18 cellular contexts compared by ENCODE assay signal in the genomic region with DNA sequence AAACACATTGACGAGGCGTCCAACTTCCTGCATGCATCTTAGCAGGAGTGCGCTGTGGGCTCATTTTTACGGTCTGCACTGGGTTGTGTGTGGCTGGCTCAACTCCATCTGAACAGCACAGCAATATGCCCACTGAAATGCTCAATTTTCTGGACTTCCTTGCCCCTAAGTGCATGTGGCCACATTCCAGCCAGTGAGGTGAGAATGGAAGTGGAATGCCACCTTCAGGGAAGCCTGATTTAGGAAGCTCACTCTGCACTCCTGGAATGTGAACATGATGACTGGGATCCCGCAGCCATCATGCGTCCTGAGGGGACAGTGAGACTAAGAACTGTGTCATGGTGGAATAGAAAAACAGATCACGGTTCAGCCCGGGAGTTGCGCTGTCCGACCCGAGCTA.
A peak's percentile ranks its signal among the peaks of the same experiment; 100 is the strongest.
DNase-seq lines count a peak whose midpoint lies in the region; ATAC-seq and TF ChIP-seq lines count a peak whose summit lies in the region.
"Had no signal": no experiment of that assay in that cellular context is flagged by ENCODE, and none has a peak within 500 bp of the region (broad histone marks: within the 10 kb centered on the region; RNA-seq: fewer than 3 reads in every experiment).

No MANE protein-coding gene starts in this region.

- H3K27me3 ChIP-seq in DND-41 (ENCODE audit: insufficient read depth, low read length, poor library complexity): no peaks in the 10 kb centered on the region
- H3K27me3 ChIP-seq in HCT116 (ENCODE audit: insufficient read depth, low read length): no peaks in the 10 kb centered on the region
- H3K27me3 ChIP-seq in neuronal stem cell (ENCODE audit: control insufficient read depth in 3 of 3, insufficient read depth in 3 of 3, low read depth in 1 of 3, low read length in 3 of 3): no peaks in the 10 kb centered on the region
- no peaks in the 10 kb centered on the region for H3K27me3 ChIP-seq in esophagus squamous epithelium
- H3K27me3 ChIP-seq in CD8-positive, alpha-beta T cell (ENCODE audit: insufficient read depth, low read length): no peaks in the 10 kb centered on the region
- H3K27me3 ChIP-seq: Peyer's patch had no signal

- H2BK120ac ChIP-seq in neuronal stem cell (ENCODE audit: low read depth, low read length): no peak overlapping the region

- H4K20me1 ChIP-seq in DND-41 (ENCODE audit: insufficient read depth, low read length) (peaks cover 2% of the 10 kb centered on the region; the same call in 1 of the 2 replicates), HCT116 (ENCODE audit: insufficient read depth) (no peaks in the 10 kb centered on the region)

- H3K4me2 ChIP-seq in DND-41 (ENCODE audit: insufficient read depth, low read length): no peak overlapping the region
- H3K4me2 ChIP-seq in HCT116 (ENCODE audit: low read length): no peak overlapping the region
- no peak overlapping the region for H3K4me2 ChIP-seq in neuronal stem cell (ENCODE audit: insufficient read depth, low read length, poor library complexity, severe bottlenecking)
- H3K4me2 ChIP-seq: A549, KMS-11 had no signal

- CTCF ChIA-PET in HCT116 (lab: Charles Lee): no interaction called here
- CTCF ChIA-PET in CD8-positive, alpha-beta T cell (lab: Charles Lee): interaction anchor here (0.9 kb wide), 1 partner anchor 115 kb away, joined by 3 read pairs; no protein-coding TSS in a partner anchor

- BruUV-seq in HCT116 (replicated peaks; lab: Mats Ljungman, UMichigan): no TSS peak

- TF ChIP-seq RAD21 in HCT116 (IDR thresholded peaks at IDR 0.05; ENCODE audit: low read depth): 0 out of 2 replicates have a peak, but pooled peaks have one; percentile 5

- H3K4ac ChIP-seq in neuronal stem cell (ENCODE audit: low read length): no peak overlapping the region

- peaks cover 11% of the 10 kb centered on the region for H3K4me1 Mint-ChIP-seq in CD8-positive, alpha-beta T cell (ENCODE audit: low read depth)
- H3K4me1 Mint-ChIP-seq in stimulated activated naive B cell treated with anti-CD40 and anti-IgM and Interleukin-4, amounts not matched to agents 10 μg/mL and 1 μg/mL and 100 μg/mL, for 72 hours: no peaks in the 10 kb centered on the region
- H3K4me1 Mint-ChIP-seq: B cell had no signal

- DNase-seq in DND-41 (no peak), HCT116 (ENCODE audit: low read depth, low spot score) (no peak), ecto neural progenitor cell (ENCODE audit: low spot score) (peak; percentile 36), neuronal stem cell (ENCODE audit: low spot score) (no peak), SK-N-DZ (ENCODE audit: low spot score) (no peak), esophagus squamous epithelium (lab: John Stamatoyannopoulos, UW) (no peak)
- no peak for DNase-seq in CD8-positive, alpha-beta T cell
- DNase-seq in stimulated activated naive B cell treated with anti-CD40 and anti-IgM and Interleukin-4, amounts not matched to agents 10 μg/mL and 1 μg/mL and 100 μg/mL, for 72 hours: no peak
- DNase-seq: DMS79; HCEC 1CT; NCI-H1417; NCI-H187; NCI-H446 treated with DMSO at 0.1 percent for 48 hours; NK-92 treated with Interleukin-12 subunit alpha and Interleukin-12 subunit beta, amount 100 ng/mL, for 24 hours; Peyer's patch had no signal

- H3K9me2 ChIP-seq in HCT116 (ENCODE audit: insufficient read depth): no peaks in the 10 kb centered on the region

- H2AFZ ChIP-seq in DND-41 (ENCODE audit: low read depth, low read length) (no peak overlapping the region), HCT116 (ENCODE audit: low read depth, low read length, poor library complexity, severe bottlenecking) (no peak overlapping the region), neuronal stem cell (ENCODE audit: low read length) (no peak overlapping the region)

- no peaks in the 10 kb centered on the region for H3K27me3 Mint-ChIP-seq in CD8-positive, alpha-beta T cell (ENCODE audit: low read depth)
- no peaks in the 10 kb centered on the region for H3K27me3 Mint-ChIP-seq in stimulated activated naive B cell treated with anti-CD40 and anti-IgM and Interleukin-4, amounts not matched to agents 10 μg/mL and 1 μg/mL and 100 μg/mL, for 72 hours

- H2BK15ac ChIP-seq in neuronal stem cell (ENCODE audit: low read length): no peak overlapping the region

- H3K23ac ChIP-seq in neuronal stem cell (ENCODE audit: low read depth, low read length, poor library complexity): no peak overlapping the region

- no peak overlapping the region for H2BK12ac ChIP-seq in neuronal stem cell (ENCODE audit: low read length)

- H3K4me1 ChIP-seq in DND-41 (ENCODE audit: insufficient read depth, low read length) (no peaks in the 10 kb centered on the region), HCT116 (ENCODE audit: control insufficient read depth in 1 of 2, insufficient read depth in 2 of 2, low read length in 2 of 2) (no peaks in the 10 kb centered on the region), neuronal stem cell (ENCODE audit: control insufficient read depth in 2 of 2, insufficient read depth in 1 of 2, low read depth in 1 of 2, low read length in 2 of 2) (no peaks in the 10 kb centered on the region), esophagus squamous epithelium (no peaks in the 10 kb centered on the region)
- no peaks in the 10 kb centered on the region for H3K4me1 ChIP-seq in CD8-positive, alpha-beta T cell (ENCODE audit: insufficient read depth, low read length)
- H3K4me1 ChIP-seq: A549 had no signal

- H3K27ac Mint-ChIP-seq in CD8-positive, alpha-beta T cell: no peak overlapping the region
- no peak overlapping the region for H3K27ac Mint-ChIP-seq in stimulated activated naive B cell treated with anti-CD40 and anti-IgM and Interleukin-4, amounts not matched to agents 10 μg/mL and 1 μg/mL and 100 μg/mL, for 72 hours
- H3K27ac Mint-ChIP-seq: B cell had no signal

- H3K4me3 Mint-ChIP-seq in CD8-positive, alpha-beta T cell: no peak overlapping the region
- no peak overlapping the region for H3K4me3 Mint-ChIP-seq in stimulated activated naive B cell treated with anti-CD40 and anti-IgM and Interleukin-4, amounts not matched to agents 10 μg/mL and 1 μg/mL and 100 μg/mL, for 72 hours
- H3K4me3 Mint-ChIP-seq: B cell had no signal

- H3K9ac ChIP-seq in DND-41 (ENCODE audit: low read depth, low read length): no peak overlapping the region
- no peak overlapping the region for H3K9ac ChIP-seq in HCT116 (ENCODE audit: low read length)
- H3K9ac ChIP-seq in neuronal stem cell (ENCODE audit: low read depth, low read length, poor library complexity): no peak overlapping the region
- H3K9ac ChIP-seq: KMS-11 had no signal

- H3K36me3 ChIP-seq in DND-41 (ENCODE audit: insufficient read depth, low read length) (peaks cover 3% of the 10 kb centered on the region; the same call in 1 of the 2 replicates), HCT116 (ENCODE audit: control insufficient read depth in 1 of 2, insufficient read depth in 2 of 2, low read length in 2 of 2) (no peaks in the 10 kb centered on the region), neuronal stem cell (replicated peaks in 1 of 2; ENCODE audit: control insufficient read depth in 2 of 2, insufficient read depth in 2 of 2, low read length in 2 of 2) (no peaks in the 10 kb centered on the region), esophagus squamous epithelium (no peaks in the 10 kb centered on the region)
- no peaks in the 10 kb centered on the region for H3K36me3 ChIP-seq in CD8-positive, alpha-beta T cell (ENCODE audit: insufficient read depth, low read length)
- H3K36me3 ChIP-seq: Peyer's patch had no signal

- H3K79me2 ChIP-seq in DND-41 (ENCODE audit: insufficient read depth, low read length) (peaks cover 23% of the 10 kb centered on the region), HCT116 (ENCODE audit: insufficient read depth, low read length) (no peaks in the 10 kb centered on the region)

- no peak overlapping the region for H3K18ac ChIP-seq in neuronal stem cell (ENCODE audit: low read length)

- TF ChIP-seq POLR2A in HCT116 (IDR thresholded peaks at IDR 0.05; ENCODE audit: borderline replicate concordance, extremely low read depth, insufficient read depth, insufficient read length): no peak
- no peak for TF ChIP-seq POLR2A in esophagus squamous epithelium (IDR thresholded peaks at IDR 0.05)

- peaks cover 8% of the 10 kb centered on the region for H3K36me3 Mint-ChIP-seq in CD8-positive, alpha-beta T cell
- H3K36me3 Mint-ChIP-seq in stimulated activated naive B cell treated with anti-CD40 and anti-IgM and Interleukin-4, amounts not matched to agents 10 μg/mL and 1 μg/mL and 100 μg/mL, for 72 hours: peaks cover 0 to 14% of the 10 kb centered on the region in 2 donors

- no peak overlapping the region for H2AK5ac ChIP-seq in neuronal stem cell (ENCODE audit: low read depth, low read length)

- H2BK5ac ChIP-seq in neuronal stem cell (ENCODE audit: low read length): no peak overlapping the region

- no peak overlapping the region for H4K91ac ChIP-seq in neuronal stem cell (ENCODE audit: low read depth, low read length, poor library complexity)

- H3K14ac ChIP-seq in neuronal stem cell (ENCODE audit: low read length): peak overlapping the region; percentile 47

- H3K27ac ChIP-seq in DND-41 (ENCODE audit: low read length) (no peak overlapping the region), HCT116 (ENCODE audit: low read depth, low read length) (no peak overlapping the region), neuronal stem cell (replicated peaks; ENCODE audit: low read length) (no peak overlapping the region), esophagus squamous epithelium (no peak overlapping the region)
- H3K27ac ChIP-seq in CD8-positive, alpha-beta T cell (ENCODE audit: low read depth, low read length): no peak overlapping the region
- H3K27ac ChIP-seq: A549, KMS-11, Peyer's patch had no signal

- no peaks in the 10 kb centered on the region for H3K9me3 Mint-ChIP-seq in CD8-positive, alpha-beta T cell
- H3K9me3 Mint-ChIP-seq in stimulated activated naive B cell treated with anti-CD40 and anti-IgM and Interleukin-4, amounts not matched to agents 10 μg/mL and 1 μg/mL and 100 μg/mL, for 72 hours: peaks cover 0 to 4% of the 10 kb centered on the region in 2 donors

- intact Hi-C loops in HCT116 (cut with micrococcal nuclease) (no loop called here), esophagus squamous epithelium (cut with DNase I) (no loop called here)
- intact Hi-C loops in CD8-positive, alpha-beta T cell (cut with DNase I, micrococcal nuclease): no loop called here

- WGBS in neuronal stem cell (ENCODE audit: extremely low coverage in 2 of 2, insufficient read length in 2 of 2, insufficient replicate concordance in 1 of 2), 2 donors: no CpG with 5 or more reads among the region's 11 CpGs
- WGBS in esophagus squamous epithelium, 2 donors: 95 to 96% methylated on average over 7 of the region's 11 CpGs

- POLR2A ChIA-PET in HCT116 (lab: Charles Lee): no interaction called here
- POLR2A ChIA-PET in CD8-positive, alpha-beta T cell (lab: Charles Lee): no interaction called here

- H3K4me3 ChIP-seq in DND-41 (ENCODE audit: low read depth in 1 of 2, low read length in 2 of 2): no peak overlapping the region
- H3K4me3 ChIP-seq in HCT116 (replicated peaks in 1 of 2; ENCODE audit: low read depth in 1 of 2, low read length in 2 of 2): no peak overlapping the region
- H3K4me3 ChIP-seq in neuronal stem cell (ENCODE audit: low read length in 2 of 2): peak overlapping the region in 1 of 2 donors; percentile 46
- H3K4me3 ChIP-seq in esophagus squamous epithelium: no peak overlapping the region
- H3K4me3 ChIP-seq in CD8-positive, alpha-beta T cell (ENCODE audit: low read depth, low read length): no peak overlapping the region
- H3K4me3 ChIP-seq: A549, Peyer's patch had no signal

- no peaks in the 10 kb centered on the region for H3K79me1 ChIP-seq in neuronal stem cell (ENCODE audit: low read depth, low read length)

- H3K9me3 ChIP-seq in DND-41 (ENCODE audit: insufficient read depth, low read length, severe bottlenecking) (peaks cover 6% of the 10 kb centered on the region), HCT116 (ENCODE audit: control insufficient read depth in 1 of 2, insufficient read depth in 1 of 2, low read depth in 1 of 2, low read length in 2 of 2) (no peaks in the 10 kb centered on the region), neuronal stem cell (replicated peaks in 1 of 2; ENCODE audit: control insufficient read depth in 2 of 2, insufficient read depth in 1 of 2, low read depth in 1 of 2, low read length in 2 of 2) (peaks cover 2 to 5% of the 10 kb centered on the region in 2 donors), esophagus squamous epithelium (no peaks in the 10 kb centered on the region)
- H3K9me3 ChIP-seq in CD8-positive, alpha-beta T cell (ENCODE audit: low read length): no peaks in the 10 kb centered on the region
- H3K9me3 ChIP-seq: A549, Peyer's patch had no signal

- no peak overlapping the region for H4K8ac ChIP-seq in neuronal stem cell (ENCODE audit: low read depth, low read length)

- ATAC-seq in DND-41 (ENCODE audit: insufficient read depth, low read depth) (no peak), HCT116 (no peak; the same call in 1 of the 2 replicates)
- ATAC-seq in CD8-positive, alpha-beta T cell: no peak
- no peak for ATAC-seq in stimulated activated naive B cell treated with anti-CD40 and anti-IgM and Interleukin-4, amounts not matched to agents 10 μg/mL and 1 μg/mL and 100 μg/mL, for 72 hours (replicated peaks)
- ATAC-seq: A549 had no signal

- RAD21 ChIA-PET in HCT116 (lab: Charles Lee; ENCODE audit: low non-redundant PET in 1 of 2, low total read pairs in 2 of 2, uncharacterized antibody in 2 of 2, unreplicated experiment in 2 of 2): no interaction called here

- TF ChIP-seq CTCF in DND-41 (IDR thresholded peaks at IDR 0.05; ENCODE audit: borderline replicate concordance, extremely low read depth, low read length, poor library complexity, severe bottlenecking) (peak; percentile 38), HCT116 (IDR thresholded peaks at IDR 0.05 in 2 of 3, conservative IDR thresholded peaks at IDR 0.05 in 1 of 3; ENCODE audit: borderline replicate concordance in 1 of 3, insufficient read depth in 1 of 3, low read depth in 2 of 3, low read length in 2 of 3) (no peak), esophagus squamous epithelium (IDR thresholded peaks at IDR 0.05) (no peak)
- no peak for TF ChIP-seq CTCF in CD8-positive, alpha-beta T cell (IDR thresholded peaks at IDR 0.05)
